ENCODE assay signal across 1 cellular context in the genomic region with DNA sequence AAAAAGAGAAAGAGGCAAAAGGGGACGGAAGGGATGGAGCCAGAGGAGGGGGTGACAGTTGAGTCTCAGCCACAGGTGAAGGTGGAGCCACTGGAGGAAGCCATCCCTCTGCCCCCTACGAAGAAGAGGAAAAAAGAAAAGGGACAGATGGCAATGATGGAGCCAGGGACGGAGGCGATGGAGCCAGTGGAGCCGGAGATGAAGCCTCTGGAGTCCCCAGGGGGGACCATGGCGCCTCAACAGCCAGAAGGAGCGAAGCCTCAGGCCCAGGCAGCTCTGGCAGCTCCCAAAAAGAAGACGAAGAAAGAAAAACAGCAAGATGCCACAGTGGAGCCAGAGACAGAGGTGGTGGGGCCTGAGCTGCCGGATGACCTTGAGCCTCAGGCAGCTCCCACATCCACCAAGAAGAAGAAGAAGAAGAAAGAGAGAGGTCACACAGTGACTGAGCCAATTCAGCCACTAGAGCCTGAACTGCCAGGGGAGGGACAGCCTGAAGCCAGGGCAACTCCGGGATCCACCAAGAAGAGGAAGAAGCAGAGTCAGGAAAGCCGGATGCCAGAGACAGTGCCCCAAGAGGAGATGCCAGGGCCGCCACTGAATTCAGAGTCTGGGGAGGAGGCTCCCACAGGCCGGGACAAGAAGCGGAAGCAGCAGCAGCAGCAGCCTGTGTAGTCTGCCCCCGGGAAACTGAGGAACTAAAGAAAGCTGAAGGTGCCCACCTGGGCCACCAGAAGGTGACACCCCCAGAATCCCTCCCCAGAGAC.
TF ChIP-seq lines count a peak whose summit lies in the region.

No MANE protein-coding gene starts in this region.

TF ChIP-seq in HepG2, 621 proteins besides CTCF, POLR2A, EP300 and RAD21:
- TF ChIP-seq, protein P1, sequence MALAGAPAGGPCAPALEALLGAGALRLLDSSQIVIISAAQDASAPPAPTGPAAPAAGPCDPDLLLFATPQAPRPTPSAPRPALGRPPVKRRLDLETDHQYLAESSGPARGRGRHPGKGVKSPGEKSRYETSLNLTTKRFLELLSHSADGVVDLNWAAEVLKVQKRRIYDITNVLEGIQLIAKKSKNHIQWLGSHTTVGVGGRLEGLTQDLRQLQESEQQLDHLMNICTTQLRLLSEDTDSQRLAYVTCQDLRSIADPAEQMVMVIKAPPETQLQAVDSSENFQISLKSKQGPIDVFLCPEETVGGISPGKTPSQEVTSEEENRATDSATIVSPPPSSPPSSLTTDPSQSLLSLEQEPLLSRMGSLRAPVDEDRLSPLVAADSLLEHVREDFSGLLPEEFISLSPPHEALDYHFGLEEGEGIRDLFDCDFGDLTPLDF (CRISPR knock-in tag; IDR thresholded peaks at IDR 0.05): no peak
- TF ChIP-seq AGO2 (optimal IDR thresholded peaks at IDR 0.05; ENCODE audit: low read depth, low read length): peak; percentile 37
- TF ChIP-seq ZNF790 (CRISPR knock-in tag; IDR thresholded peaks at IDR 0.05; ENCODE audit: borderline replicate concordance): no peak
- TF ChIP-seq STAT5B (CRISPR knock-in tag; IDR thresholded peaks at IDR 0.05): no peak
- TF ChIP-seq AGO1 (IDR thresholded peaks at IDR 0.05; ENCODE audit: low read depth, low read length, poor library complexity, severe bottlenecking): no peak
- no peak for TF ChIP-seq SMAD1 (CRISPR knock-in tag; IDR thresholded peaks at IDR 0.05; ENCODE audit: borderline replicate concordance, low read depth)
- no peak for TF ChIP-seq ZNF577 (CRISPR knock-in tag; IDR thresholded peaks at IDR 0.05; ENCODE audit: borderline replicate concordance, low read depth)
- TF ChIP-seq NFKB2 (CRISPR knock-in tag; IDR thresholded peaks at IDR 0.05; ENCODE audit: borderline replicate concordance): no peak
- TF ChIP-seq POLR2G (IDR thresholded peaks at IDR 0.05; ENCODE audit: low read depth, low read length): peak; percentile 40; the same call in 1 of the 2 replicates
- no peak for TF ChIP-seq TCF7 (IDR thresholded peaks at IDR 0.05; ENCODE audit: low read depth)
- TF ChIP-seq SRSF9 (IDR thresholded peaks at IDR 0.05; ENCODE audit: borderline replicate concordance, insufficient read depth, low read depth, low read length, poor library complexity, severe bottlenecking): no peak
- TF ChIP-seq FOXA3 (CRISPR knock-in tag; IDR thresholded peaks at IDR 0.05): no peak
- TF ChIP-seq ATRX (CRISPR knock-in tag; IDR thresholded peaks at IDR 0.05; ENCODE audit: borderline replicate concordance): no peak
- TF ChIP-seq ZNF230 (CRISPR knock-in tag; IDR thresholded peaks at IDR 0.05): no peak
- no peak for TF ChIP-seq CREM (IDR thresholded peaks at IDR 0.05)
- no peak for TF ChIP-seq CREM (CRISPR knock-in tag; IDR thresholded peaks at IDR 0.05)
- TF ChIP-seq DMAP1 (CRISPR knock-in tag; IDR thresholded peaks at IDR 0.05): no peak
- 0 out of 2 replicates have a peak, but pooled peaks have one; percentile 44 for TF ChIP-seq ZC3H13 (CRISPR knock-in tag; IDR thresholded peaks at IDR 0.05)
- no peak for TF ChIP-seq SATB2 (CRISPR knock-in tag; IDR thresholded peaks at IDR 0.05)
- no peak for TF ChIP-seq SSRP1 (CRISPR knock-in tag; IDR thresholded peaks at IDR 0.05)
- TF ChIP-seq, protein P2, sequence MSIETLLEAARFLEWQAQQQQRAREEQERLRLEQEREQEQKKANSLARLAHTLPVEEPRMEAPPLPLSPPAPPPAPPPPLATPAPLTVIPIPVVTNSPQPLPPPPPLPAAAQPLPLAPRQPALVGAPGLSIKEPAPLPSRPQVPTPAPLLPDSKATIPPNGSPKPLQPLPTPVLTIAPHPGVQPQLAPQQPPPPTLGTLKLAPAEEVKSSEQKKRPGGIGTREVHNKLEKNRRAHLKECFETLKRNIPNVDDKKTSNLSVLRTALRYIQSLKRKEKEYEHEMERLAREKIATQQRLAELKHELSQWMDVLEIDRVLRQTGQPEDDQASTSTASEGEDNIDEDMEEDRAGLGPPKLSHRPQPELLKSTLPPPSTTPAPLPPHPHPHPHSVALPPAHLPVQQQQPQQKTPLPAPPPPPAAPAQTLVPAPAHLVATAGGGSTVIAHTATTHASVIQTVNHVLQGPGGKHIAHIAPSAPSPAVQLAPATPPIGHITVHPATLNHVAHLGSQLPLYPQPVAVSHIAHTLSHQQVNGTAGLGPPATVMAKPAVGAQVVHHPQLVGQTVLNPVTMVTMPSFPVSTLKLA (IDR thresholded peaks at IDR 0.05): no peak
- no peak for TF ChIP-seq ZNF615 (CRISPR knock-in tag; IDR thresholded peaks at IDR 0.05; ENCODE audit: borderline replicate concordance)
- no peak for TF ChIP-seq HES4 (CRISPR knock-in tag; IDR thresholded peaks at IDR 0.05; ENCODE audit: borderline replicate concordance)
TF ChIP-seq in HepG2: peak in this region for 3.
